ENCODE assay signal across 8 cellular contexts in genomic region chr5:159100928-159101646, GRCh38. TPM values are rescaled to one million over a fixed set of nuclear protein-coding genes. Genes with fewer than 3 reads are reported as not detected.
DNase-seq lines count a peak whose midpoint lies in the region; ATAC-seq and TF ChIP-seq lines count a peak whose summit lies in the region.

No MANE protein-coding gene starts in this region.

- TF ChIP-seq CTCF in endothelial cell (IDR thresholded peaks at IDR 0.05; ENCODE audit: unreplicated experiment) (no peak), psoas muscle (IDR thresholded peaks at IDR 0.05) (no peak)

- no peaks in the 10 kb centered on the region for H3K9me2 ChIP-seq in Karpas-422 (replicated peaks; ENCODE audit: insufficient read depth, low read length)

- H3K27ac ChIP-seq in Karpas-422 (ENCODE audit: low read length) (peak overlapping the region; percentile 97), psoas muscle (peak overlapping the region; percentile 74)

- H3K9me3 ChIP-seq in Karpas-422 (ENCODE audit: low read length) = no peaks in the 10 kb centered on the region
- H3K9me3 ChIP-seq in psoas muscle = no peaks in the 10 kb centered on the region

- H3K79me2 ChIP-seq in Karpas-422 (ENCODE audit: low read length) = peaks cover 39% of the 10 kb centered on the region

- H3K27me3 Mint-ChIP-seq in activated naive CD4-positive, alpha-beta T cell treated with anti-CD3 and anti-CD28 coated beads, Interleukin-2, amount 50 U/mL, for 24 hours = peaks cover 57% of the 10 kb centered on the region
- H3K27me3 Mint-ChIP-seq in endothelial cell (ENCODE audit: unreplicated experiment) = peaks cover 39% of the 10 kb centered on the region

- H4K20me1 ChIP-seq in Karpas-422 (ENCODE audit: insufficient read depth, low read depth, low read length) = peaks cover 20% of the 10 kb centered on the region; the same call in 1 of the 2 replicates

- no peak for DNase-seq in activated naive CD4-positive, alpha-beta T cell treated with anti-CD3 and anti-CD28 coated beads, Interleukin-2, amount 50 U/mL, for 72 hours (ENCODE audit: low spot score in 2 of 2)
- DNase-seq in Karpas-422 = peak; percentile 71
- DNase-seq in endothelial cell (ENCODE audit: low spot score) = no peak
- DNase-seq in psoas muscle = no peak
- no peak for DNase-seq in activated effector memory CD4-positive, alpha-beta T cell treated with Interleukin-2 at 50 U/mL for 16 hours
- no peak for DNase-seq in COLO829 (ENCODE audit: low spot score)
- no peak for DNase-seq in NCI-H2196 treated with DMSO at 0.1 percent for 48 hours (lab: John Stamatoyannopoulos, UW; ENCODE audit: unreplicated experiment)

- no peak for ATAC-seq in activated naive CD4-positive, alpha-beta T cell treated with anti-CD3 and anti-CD28 coated beads, Interleukin-2, amount 50 U/mL, for 72 hours
- ATAC-seq in psoas muscle = no peak

- intact Hi-C loops in psoas muscle (cut with DNase I) = loop anchor here (10.0 kb wide), 2 partner anchors 296 to 1026 kb away; no protein-coding TSS in a partner anchor

- H3K27me3 ChIP-seq in Karpas-422 (ENCODE audit: low read length) (no peaks in the 10 kb centered on the region), psoas muscle (ENCODE audit: insufficient read depth in 3 of 3, low read length in 2 of 3) (peaks cover 6 to 84% (median 30%) of the 10 kb centered on the region in 3 donors)

- no peaks in the 10 kb centered on the region for H3K9me3 Mint-ChIP-seq in activated naive CD4-positive, alpha-beta T cell treated with anti-CD3 and anti-CD28 coated beads, Interleukin-2, amount 50 U/mL, for 24 hours
- H3K9me3 Mint-ChIP-seq in activated naive CD4-positive, alpha-beta T cell treated with anti-CD3 and anti-CD28 coated beads, Interleukin-2, amount 50 U/mL, for 72 hours = no peaks in the 10 kb centered on the region
- no peaks in the 10 kb centered on the region for H3K9me3 Mint-ChIP-seq in endothelial cell (ENCODE audit: unreplicated experiment)

- peak overlapping the region; percentile 80 for H3K4me3 Mint-ChIP-seq in activated naive CD4-positive, alpha-beta T cell treated with anti-CD3 and anti-CD28 coated beads, Interleukin-2, amount 50 U/mL, for 24 hours
- H3K4me3 Mint-ChIP-seq in endothelial cell (ENCODE audit: unreplicated experiment) = peak overlapping the region; percentile 89

- peaks cover 45% of the 10 kb centered on the region for H3K4me1 Mint-ChIP-seq in activated naive CD4-positive, alpha-beta T cell treated with anti-CD3 and anti-CD28 coated beads, Interleukin-2, amount 50 U/mL, for 24 hours
- peaks cover 48% of the 10 kb centered on the region for H3K4me1 Mint-ChIP-seq in endothelial cell (ENCODE audit: unreplicated experiment)

- H3K9ac ChIP-seq in Karpas-422 (ENCODE audit: low read length) = peak overlapping the region; percentile 99

- H3K27ac Mint-ChIP-seq in activated naive CD4-positive, alpha-beta T cell treated with anti-CD3 and anti-CD28 coated beads, Interleukin-2, amount 50 U/mL, for 24 hours = no peak overlapping the region
- H3K27ac Mint-ChIP-seq in activated naive CD4-positive, alpha-beta T cell treated with anti-CD3 and anti-CD28 coated beads, Interleukin-2, amount 50 U/mL, for 72 hours = no peak overlapping the region
- H3K27ac Mint-ChIP-seq in endothelial cell (ENCODE audit: unreplicated experiment) = no peak overlapping the region

- no peaks in the 10 kb centered on the region for H3K36me3 Mint-ChIP-seq in activated naive CD4-positive, alpha-beta T cell treated with anti-CD3 and anti-CD28 coated beads, Interleukin-2, amount 50 U/mL, for 24 hours
- H3K36me3 Mint-ChIP-seq in activated naive CD4-positive, alpha-beta T cell treated with anti-CD3 and anti-CD28 coated beads, Interleukin-2, amount 50 U/mL, for 72 hours = peaks cover 0 to 8% of the 10 kb centered on the region in 2 donors
- no peaks in the 10 kb centered on the region for H3K36me3 Mint-ChIP-seq in endothelial cell (ENCODE audit: low read depth, unreplicated experiment)

- H3K36me3 ChIP-seq in Karpas-422 (ENCODE audit: insufficient read depth, low read length) = peaks cover 20% of the 10 kb centered on the region
- H3K36me3 ChIP-seq in psoas muscle (ENCODE audit: insufficient read depth in 1 of 2, low read depth in 1 of 2) = no peaks in the 10 kb centered on the region

- H2AFZ ChIP-seq in Karpas-422 (ENCODE audit: low read length) = no peak overlapping the region

- WGBS in psoas muscle, 3 donors = 7 to 13% (median 11%) methylated on average over 16 of the region's 16 CpGs

- peak overlapping the region; percentile 89 for H3K4me2 ChIP-seq in Karpas-422 (ENCODE audit: low read depth, low read length, poor library complexity, severe bottlenecking)

- H3K4me1 ChIP-seq in Karpas-422 (ENCODE audit: low read length) = peaks cover 66% of the 10 kb centered on the region
- no peaks in the 10 kb centered on the region for H3K4me1 ChIP-seq in psoas muscle

- H3K4me3 ChIP-seq in Karpas-422 (ENCODE audit: low read length) (peak overlapping the region; percentile 94), psoas muscle (peak overlapping the region; percentile 71)

RNA-seq across cellular contexts. Expression of gene EBF1, which starts 1.4 kb away (rescaled TPM):
- under 1 TPM; 0.41 to 0.52 TPM for total RNA-seq in activated naive CD4-positive, alpha-beta T cell treated with anti-CD3 and anti-CD28 coated beads, Interleukin-2, amount 50 U/mL, for 72 hours
- 93.1 and 101 TPM in 2 replicates for total RNA-seq in Karpas-422 (2014; rRNA removed; shearing (Covaris generic); ENCODE audit: low replicate concordance)
- total RNA-seq in endothelial cell (ENCODE audit: unreplicated experiment) (8.4 TPM), psoas muscle (10 to 100 TPM in 1 of 4 donors, 1 to 10 TPM in 3; 4.5 to 13.2 (median 6.0) TPM)
- polyA plus RNA-seq in psoas muscle = 1 to 10 TPM; 1.8 to 2.5 (median 2.4) TPM
